12 cellular contexts compared by ENCODE assay signal in the genomic region with DNA sequence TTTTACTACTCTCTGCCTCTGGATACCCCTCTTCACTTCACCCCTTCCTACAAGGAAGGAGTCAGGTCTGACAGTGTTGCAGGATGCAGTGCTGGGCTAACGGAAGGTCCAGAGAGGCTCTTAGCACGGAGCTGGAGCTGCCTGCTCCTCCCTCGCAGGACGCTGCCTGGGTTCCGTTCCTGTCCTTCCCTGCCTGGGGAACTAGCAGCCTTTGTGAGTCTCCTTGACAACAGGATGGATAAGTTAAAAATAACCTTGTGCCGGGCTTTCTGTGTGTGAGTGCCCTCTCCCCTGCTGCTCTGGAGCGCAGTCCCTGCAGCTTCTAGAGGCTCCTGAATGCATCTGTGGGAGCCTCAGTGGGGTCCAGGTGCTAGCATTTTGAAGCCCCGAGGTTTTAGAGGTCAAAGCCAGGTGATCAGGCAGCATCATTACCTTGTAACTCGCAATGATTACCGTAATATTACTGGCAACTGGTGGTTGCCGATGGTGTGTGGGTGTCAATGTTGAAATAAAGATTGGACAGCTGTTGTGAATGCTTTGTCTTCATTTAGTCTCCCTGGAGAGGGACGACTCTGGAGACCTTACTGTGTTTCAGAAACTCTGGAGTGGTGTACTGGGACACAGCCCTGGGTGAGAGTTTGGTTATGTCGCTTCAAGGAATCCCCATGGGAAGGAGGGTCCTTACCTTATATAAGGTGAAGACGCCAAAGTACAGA. TPM values are rescaled to one million over a fixed set of nuclear protein-coding genes. Genes with fewer than 3 reads are reported as not detected.
DNase-seq lines count a peak whose midpoint lies in the region; ATAC-seq and TF ChIP-seq lines count a peak whose summit lies in the region.
"Had no signal": no experiment of that assay in that cellular context is flagged by ENCODE, and none has a peak within 500 bp of the region (broad histone marks: within the 10 kb centered on the region; RNA-seq: fewer than 3 reads in every experiment).

No MANE protein-coding gene starts in this region.

- no peak for ATAC-seq in HG02973 (IDR thresholded peaks at IDR 0.05; ENCODE audit: unreplicated experiment)
- ATAC-seq: A549 had no signal

- intact Hi-C loops in testis (cut with DNase I; ENCODE audit: low total_unique reads), result no loop called here

- no peak for TF ChIP-seq POLR2A in testis (IDR thresholded peaks at IDR 0.05)

- no peaks in the 10 kb centered on the region for H3K9me3 ChIP-seq in testis
- H3K9me3 ChIP-seq: A549, sigmoid colon had no signal

- H3K4me3 ChIP-seq in testis, result no peak overlapping the region
- H3K4me3 ChIP-seq: A549, sigmoid colon had no signal

- H3K27ac ChIP-seq in testis, result peak overlapping the region; percentile 28 to 39
- H3K27ac ChIP-seq: A549, KMS-11 had no signal

- 40 to 56% methylated on average over 14 of the region's 14 CpGs for WGBS in testis, 2 donors

- no peak for TF ChIP-seq CTCF in testis (IDR thresholded peaks at IDR 0.05)

- H3K4me1 ChIP-seq in testis, result peaks cover 19% of the 10 kb centered on the region

- peak; percentile 45 for DNase-seq in NCI-H2107 treated with DMSO at 0.1 percent for 48 hours (lab: John Stamatoyannopoulos, UW; ENCODE audit: unreplicated experiment)
- no peak for DNase-seq in NCI-H2107 (lab: John Stamatoyannopoulos, UW)
- DNase-seq in cerebellum (ENCODE audit: low spot score), result peak; percentile 80
- DNase-seq in medulla oblongata (ENCODE audit: extremely low spot score), result peak; percentile 64
- DNase-seq in testis, result peak; percentile 40
- DNase-seq in NOMO-1 treated with DMSO at 0.1 percent for 48 hours (lab: John Stamatoyannopoulos, UW; ENCODE audit: unreplicated experiment), result no peak
- DNase-seq in NCI-H82 treated with DMSO at 0.1 percent for 48 hours (lab: John Stamatoyannopoulos, UW; ENCODE audit: unreplicated experiment), result no peak
- DNase-seq: SIG-M5, sigmoid colon had no signal

- no peaks in the 10 kb centered on the region for H3K36me3 ChIP-seq in testis (ENCODE audit: low read depth, missing control alignments)

- no peaks in the 10 kb centered on the region for H3K27me3 ChIP-seq in testis
- H3K27me3 ChIP-seq: sigmoid colon had no signal

RNA-seq across cellular contexts. Expression of a gene that starts 44.4 kb away (rescaled TPM):
- 69.6 TPM for total RNA-seq in cerebellum
- 10 to 100 TPM; 65.7 to 71.0 TPM for total RNA-seq in testis
- 55.0 TPM for polyA plus RNA-seq in testis (ENCODE audit: insufficient read depth, low read depth, low replicate concordance)

RNA-seq across cellular contexts. Expression of a gene that starts 51.5 kb away (rescaled TPM):
- total RNA-seq in cerebellum (52.4 TPM), testis (10 to 100 TPM; 55.4 to 65.0 TPM)
- polyA plus RNA-seq in testis (ENCODE audit: insufficient read depth, low read depth, low replicate concordance), result 121 TPM

RNA-seq across cellular contexts. Expression of a gene that starts 58.4 kb away (rescaled TPM):
- total RNA-seq in cerebellum (60.9 TPM), testis (10 to 100 TPM; 76.3 to 82.8 TPM)
- polyA plus RNA-seq in testis (ENCODE audit: insufficient read depth, low read depth, low replicate concordance), result 118 TPM

Comparison
In these comparisons a context has a peak if more than half of its experiments do, and no peak if none do; other contexts are left out.
1. DNase-seq: peak in NCI-H2107 treated with DMSO at 0.1 percent for 48 hours (single experiment), cerebellum (single experiment), medulla oblongata (single experiment) and testis (single experiment); none in NCI-H2107 (single experiment), NOMO-1 treated with DMSO at 0.1 percent for 48 hours (single experiment) and NCI-H82 treated with DMSO at 0.1 percent for 48 hours (single experiment).